ENCODE assay signal across 28 cellular contexts in genomic region chr12:111606651-111607232, GRCh38.
"Had no signal": no experiment of that assay in that cellular context is flagged by ENCODE, and none has a peak within 500 bp of the region (broad histone marks: within the 10 kb centered on the region; RNA-seq: fewer than 3 reads in every experiment).

No MANE protein-coding gene starts in this region.

- H3K4me3 Mint-ChIP-seq: activated B cell treated with CpG ODN at 0.5 μM for 24 hours; activated naive CD8-positive, alpha-beta T cell; activated T-cell treated with anti-CD3 and anti-CD28 coated beads, Interleukin-2, amount 50 U/mL, for 4 hours; central memory CD8-positive, alpha-beta T cell; endodermal cell; natural killer cell treated with Interleukin-12 subunit alpha and Interleukin-12 subunit beta and Interleukin-15 and Interleukin-18, amount 100 ng/mL, for 72 hours; stimulated activated naive CD8-positive, alpha-beta T cell treated with anti-CD3 and anti-CD28 coated beads, Interleukin-15, Interleukin-2, amounts not matched to agents 100 ng/mL and 50 ng/mL, for 24 hours; T-helper 17 cell had no signal

- H3K27ac ChIP-seq: adrenal gland, ascending aorta, colonic mucosa, esophagus squamous epithelium, gastroesophageal sphincter, heart right ventricle, ovary, psoas muscle, right atrium auricular region, suprapubic skin, tibial nerve had no signal

- H3K36me3 Mint-ChIP-seq: activated naive CD8-positive, alpha-beta T cell; natural killer cell treated with Interleukin-12 subunit alpha and Interleukin-12 subunit beta and Interleukin-15 and Interleukin-18, amount 100 ng/mL, for 72 hours had no signal

- H3K27me3 Mint-ChIP-seq: activated naive CD8-positive, alpha-beta T cell; central memory CD8-positive, alpha-beta T cell; natural killer cell treated with Interleukin-12 subunit alpha and Interleukin-12 subunit beta and Interleukin-15 and Interleukin-18, amount 100 ng/mL, for 72 hours; stimulated activated naive CD8-positive, alpha-beta T cell treated with anti-CD3 and anti-CD28 coated beads, Interleukin-15, Interleukin-2, amounts not matched to agents 100 ng/mL and 50 ng/mL, for 24 hours; T-helper 17 cell had no signal

- H3K4me1 Mint-ChIP-seq: activated B cell treated with CpG ODN at 0.5 μM for 24 hours; central memory CD8-positive, alpha-beta T cell; T-helper 17 cell had no signal

- DNase-seq: activated B cell treated with CpG ODN at 0.5 μM for 24 hours; activated CD4-positive, alpha-beta T cell treated with anti-CD3 and anti-CD28 coated beads for 4 hours; activated CD4-positive, alpha-beta T cell treated with anti-CD3 and anti-CD28 coated beads, Interleukin-2, amount 50 U/mL, for 48 hours; activated CD8-positive, alpha-beta memory T cell treated with anti-CD3 and anti-CD28 coated beads, Interleukin-2, amount 50 U/mL, for 48 hours; activated naive CD4-positive, alpha-beta T cell; activated T-cell treated with anti-CD3 and anti-CD28 coated beads, Interleukin-2, amount 50 U/mL, for 4 hours; adrenal gland; colonic mucosa; esophagus squamous epithelium; heart right ventricle; kidney; ovary; psoas muscle; stimulated activated CD4-positive, alpha-beta T cell treated with anti-CD3 and anti-CD28 coated beads, Interleukin-4, amount 100 ng/mL, for 4 hours; SW 1271; T-helper 17 cell had no signal

- H3K27ac Mint-ChIP-seq: activated B cell treated with CpG ODN at 0.5 μM for 24 hours; activated naive CD8-positive, alpha-beta T cell; activated T-helper 2 cell treated with anti-CD3 and anti-CD28 coated beads, Interferon-gamma antibody, Interleukin-2, Interleukin-4, amounts not matched to agents 10 μg/mL and 5 μg/mL and 100 μg/mL, durations not matched to agents 14 hours and 24 hours and 36 hours; endodermal cell; natural killer cell treated with Interleukin-12 subunit alpha and Interleukin-12 subunit beta and Interleukin-15 and Interleukin-18, amount 100 ng/mL, for 72 hours; stimulated activated naive CD8-positive, alpha-beta T cell treated with anti-CD3 and anti-CD28 coated beads, Interleukin-15, Interleukin-2, amounts not matched to agents 100 ng/mL and 50 ng/mL, for 24 hours; T-helper 17 cell had no signal

- H3K4me3 ChIP-seq: adrenal gland, ascending aorta, colonic mucosa, esophagus squamous epithelium, gastroesophageal sphincter, heart right ventricle, lung, ovary, psoas muscle, right atrium auricular region, suprapubic skin, tibial nerve had no signal

- H3K4me1 ChIP-seq: adrenal gland, ascending aorta, colonic mucosa, esophagus squamous epithelium, gastroesophageal sphincter, heart right ventricle, psoas muscle, right atrium auricular region, suprapubic skin, tibial nerve had no signal

- ATAC-seq: activated T-cell treated with anti-CD3 and anti-CD28 coated beads, Interleukin-2, amount 50 U/mL, for 4 hours; gastroesophageal sphincter; heart right ventricle; natural killer cell treated with Interleukin-12 subunit alpha and Interleukin-12 subunit beta and Interleukin-15 and Interleukin-18, amount 100 ng/mL, for 72 hours; psoas muscle; T-helper 17 cell had no signal

- H3K9me3 ChIP-seq: adrenal gland, ascending aorta, colonic mucosa, esophagus squamous epithelium, gastroesophageal sphincter, heart right ventricle, ovary, psoas muscle, right atrium auricular region, suprapubic skin, tibial nerve had no signal

- H3K9me3 Mint-ChIP-seq: activated B cell treated with CpG ODN at 0.5 μM for 24 hours; activated T-cell treated with anti-CD3 and anti-CD28 coated beads, Interleukin-2, amount 50 U/mL, for 4 hours; activated T-helper 2 cell treated with anti-CD3 and anti-CD28 coated beads, Interferon-gamma antibody, Interleukin-2, Interleukin-4, amounts not matched to agents 10 μg/mL and 5 μg/mL and 100 μg/mL, durations not matched to agents 14 hours and 24 hours and 36 hours; central memory CD8-positive, alpha-beta T cell; natural killer cell treated with Interleukin-12 subunit alpha and Interleukin-12 subunit beta and Interleukin-15 and Interleukin-18, amount 100 ng/mL, for 72 hours; stimulated activated naive CD8-positive, alpha-beta T cell treated with anti-CD3 and anti-CD28 coated beads, Interleukin-15, Interleukin-2, amounts not matched to agents 100 ng/mL and 50 ng/mL, for 24 hours had no signal

- H3K36me3 ChIP-seq: adrenal gland, ascending aorta, colonic mucosa, esophagus squamous epithelium, gastroesophageal sphincter, heart right ventricle, ovary, right atrium auricular region, suprapubic skin, tibial nerve had no signal

- H3K27me3 ChIP-seq: adrenal gland, ascending aorta, colonic mucosa, esophagus squamous epithelium, gastroesophageal sphincter, heart right ventricle, ovary, right atrium auricular region, suprapubic skin, tibial nerve had no signal
